ENCODE assay signal across 18 cellular contexts in genomic region chr22:49547751-49548239, GRCh38.
A peak's percentile ranks its signal among the peaks of the same experiment; 100 is the strongest.
DNase-seq lines count a peak whose midpoint lies in the region; ATAC-seq and TF ChIP-seq lines count a peak whose summit lies in the region.
"Had no signal": no experiment of that assay in that cellular context is flagged by ENCODE, and none has a peak within 500 bp of the region (broad histone marks: within the 10 kb centered on the region; RNA-seq: fewer than 3 reads in every experiment).

No MANE protein-coding gene starts in this region.

- no peaks in the 10 kb centered on the region for H3K9me3 ChIP-seq in PC-9 (ENCODE audit: insufficient read depth, low read depth)
- peaks cover 6% of the 10 kb centered on the region for H3K9me3 ChIP-seq in suprapubic skin
- H3K9me3 ChIP-seq in vagina = no peaks in the 10 kb centered on the region
- H3K9me3 ChIP-seq: A549 had no signal

- H3K27ac ChIP-seq in PC-9 (peak overlapping the region; percentile 73), suprapubic skin (no peak overlapping the region), vagina (no peak overlapping the region)
- H3K27ac ChIP-seq: A549, C4-2B had no signal

- H3K36me3 Mint-ChIP-seq in activated naive CD8-positive, alpha-beta T cell treated with anti-CD3 and anti-CD28 coated beads, Interleukin-2, amount 10 ng/mL, durations not matched to agents 7 days and 5 days = peaks cover 5% of the 10 kb centered on the region
- peaks cover 15% of the 10 kb centered on the region for H3K36me3 Mint-ChIP-seq in activated naive CD8-positive, alpha-beta T cell treated with anti-CD3 and anti-CD28 coated beads for 36 hours

- no peak for TF ChIP-seq EP300 in suprapubic skin (IDR thresholded peaks at IDR 0.05)

- BruUV-seq in PC-9 (replicated peaks; lab: Mats Ljungman, UMichigan) = no TSS peak

- no peak for TF ChIP-seq POLR2A in suprapubic skin (IDR thresholded peaks at IDR 0.05)
- no peak for TF ChIP-seq POLR2A in vagina (IDR thresholded peaks at IDR 0.05)

- POLR2A ChIA-PET in activated naive CD8-positive, alpha-beta T cell treated with anti-CD3 and anti-CD28 coated beads, Interleukin-2, amount 10 ng/mL, durations not matched to agents 7 days and 5 days (lab: Charles Lee) = no interaction called here
- POLR2A ChIA-PET in PC-9 (lab: Charles Lee; ENCODE audit: unreplicated experiment) = no interaction called here

- H3K4me3 ChIP-seq in PC-9 (peak overlapping the region; percentile 24; the same call in 1 of the 2 replicates), suprapubic skin (no peak overlapping the region), vagina (no peak overlapping the region)
- H3K4me3 ChIP-seq: A549 had no signal

- WGBS in suprapubic skin = 68% methylated on average over 16 of the region's 16 CpGs

- ATAC-seq in activated naive CD8-positive, alpha-beta T cell treated with anti-CD3 and anti-CD28 coated beads, Interleukin-2, amount 10 ng/mL, durations not matched to agents 7 days and 5 days (ENCODE audit: low read depth) = no peak
- no peak for ATAC-seq in GM21717 (IDR thresholded peaks at IDR 0.05; ENCODE audit: unreplicated experiment)
- ATAC-seq: A549 had no signal

- peaks cover 9% of the 10 kb centered on the region; the same call in 1 of the 2 replicates for H3F3A ChIP-seq in PC-9 (ENCODE audit: insufficient read depth, low read depth)

- peak overlapping the region; percentile 72 for H3K4me2 ChIP-seq in PC-9
- H3K4me2 ChIP-seq: A549 had no signal

- peak; percentile 4 for DNase-seq in activated naive CD8-positive, alpha-beta T cell treated with anti-CD3 and anti-CD28 coated beads, Interleukin-2, amount 10 ng/mL, durations not matched to agents 7 days and 5 days
- no peak for DNase-seq in activated naive CD8-positive, alpha-beta T cell treated with anti-CD3 and anti-CD28 coated beads for 36 hours
- DNase-seq in PC-9 (no peak), mesenteric fat pad (ENCODE audit: low spot score) (peak; percentile 80), suprapubic skin (ENCODE audit: low spot score in 2 of 2) (peak; percentile 28 to 52), vagina (ENCODE audit: extremely low spot score in 2 of 2) (no peak), GM19238 (ENCODE audit: insufficient read length, low spot score) (no peak)
- DNase-seq: COR-L47, DMS53, HCEC 1CT, NCI-H1417 treated with DMSO at 0.1 percent for 48 hours, NCI-H2029, NCI-H2171 treated with DMSO at 0.1 percent for 48 hours, NCI-H510A treated with DMSO at 0.1 percent for 48 hours had no signal

- no peaks in the 10 kb centered on the region for H3K4me1 Mint-ChIP-seq in activated naive CD8-positive, alpha-beta T cell treated with anti-CD3 and anti-CD28 coated beads, Interleukin-2, amount 10 ng/mL, durations not matched to agents 7 days and 5 days
- no peaks in the 10 kb centered on the region for H3K4me1 Mint-ChIP-seq in activated naive CD8-positive, alpha-beta T cell treated with anti-CD3 and anti-CD28 coated beads for 36 hours

- no peaks in the 10 kb centered on the region for H3K27me3 Mint-ChIP-seq in activated naive CD8-positive, alpha-beta T cell treated with anti-CD3 and anti-CD28 coated beads, Interleukin-2, amount 10 ng/mL, durations not matched to agents 7 days and 5 days
- H3K27me3 Mint-ChIP-seq in activated naive CD8-positive, alpha-beta T cell treated with anti-CD3 and anti-CD28 coated beads for 36 hours = no peaks in the 10 kb centered on the region
- H3K27me3 Mint-ChIP-seq: IgD-negative memory B cell had no signal

- TF ChIP-seq CTCF in PC-9 (conservative IDR thresholded peaks at IDR 0.05) = no peak
- no peak for TF ChIP-seq CTCF in suprapubic skin (IDR thresholded peaks at IDR 0.05)
- no peak for TF ChIP-seq CTCF in vagina (IDR thresholded peaks at IDR 0.05)

- no peaks in the 10 kb centered on the region for H4K20me1 ChIP-seq in PC-9 (ENCODE audit: insufficient read depth)

- no peak overlapping the region for H2AFZ ChIP-seq in PC-9

- H3K27me3 ChIP-seq in PC-9 (ENCODE audit: insufficient read depth, low read depth) = peaks cover 99% of the 10 kb centered on the region
- H3K27me3 ChIP-seq in suprapubic skin = peaks cover 57% of the 10 kb centered on the region
- no peaks in the 10 kb centered on the region for H3K27me3 ChIP-seq in vagina

- H3K4me1 ChIP-seq in PC-9 (replicated peaks; ENCODE audit: insufficient read depth) (peaks cover 31% of the 10 kb centered on the region), suprapubic skin (no peaks in the 10 kb centered on the region), vagina (no peaks in the 10 kb centered on the region)
- H3K4me1 ChIP-seq: A549 had no signal

- CTCF ChIA-PET in PC-9 (lab: Charles Lee) = no interaction called here

- H3K9me3 Mint-ChIP-seq in activated naive CD8-positive, alpha-beta T cell treated with anti-CD3 and anti-CD28 coated beads, Interleukin-2, amount 10 ng/mL, durations not matched to agents 7 days and 5 days = peaks cover 9% of the 10 kb centered on the region
- H3K9me3 Mint-ChIP-seq in activated naive CD8-positive, alpha-beta T cell treated with anti-CD3 and anti-CD28 coated beads for 36 hours = peaks cover 7% of the 10 kb centered on the region

- no peak overlapping the region for H3K27ac Mint-ChIP-seq in activated naive CD8-positive, alpha-beta T cell treated with anti-CD3 and anti-CD28 coated beads, Interleukin-2, amount 10 ng/mL, durations not matched to agents 7 days and 5 days
- no peak overlapping the region for H3K27ac Mint-ChIP-seq in activated naive CD8-positive, alpha-beta T cell treated with anti-CD3 and anti-CD28 coated beads for 36 hours
- H3K27ac Mint-ChIP-seq: IgD-negative memory B cell had no signal

- H3K9me2 ChIP-seq in PC-9 (ENCODE audit: insufficient read depth) = no peaks in the 10 kb centered on the region

- no peak overlapping the region for H3K4me3 Mint-ChIP-seq in activated naive CD8-positive, alpha-beta T cell treated with anti-CD3 and anti-CD28 coated beads, Interleukin-2, amount 10 ng/mL, durations not matched to agents 7 days and 5 days
- no peak overlapping the region for H3K4me3 Mint-ChIP-seq in activated naive CD8-positive, alpha-beta T cell treated with anti-CD3 and anti-CD28 coated beads for 36 hours
- H3K4me3 Mint-ChIP-seq: IgD-negative memory B cell had no signal

- no peaks in the 10 kb centered on the region for H3K79me2 ChIP-seq in PC-9 (ENCODE audit: low read depth)

- intact Hi-C loops in PC-9 (cut with micrococcal nuclease; ENCODE audit: unreplicated experiment) = no loop called here
- intact Hi-C loops in vagina (cut with DNase I) = no loop called here

- H3K36me3 ChIP-seq in PC-9 (ENCODE audit: low read depth) (no peaks in the 10 kb centered on the region), suprapubic skin (no peaks in the 10 kb centered on the region), vagina (no peaks in the 10 kb centered on the region)

Comparison
In these comparisons a context has a peak if more than half of its experiments do, and no peak if none do; other contexts are left out.
1. DNase-seq: peak in activated naive CD8-positive, alpha-beta T cell treated with anti-CD3 and anti-CD28 coated beads, Interleukin-2, amount 10 ng/mL, durations not matched to agents 7 days and 5 days (single experiment), mesenteric fat pad (single experiment) and suprapubic skin (2 of 2); none in activated naive CD8-positive, alpha-beta T cell treated with anti-CD3 and anti-CD28 coated beads for 36 hours (single experiment), PC-9 (0 of 2), vagina (0 of 2) and GM19238 (single experiment).